ENCODE assay signal across 16 cellular contexts in the genomic region with DNA sequence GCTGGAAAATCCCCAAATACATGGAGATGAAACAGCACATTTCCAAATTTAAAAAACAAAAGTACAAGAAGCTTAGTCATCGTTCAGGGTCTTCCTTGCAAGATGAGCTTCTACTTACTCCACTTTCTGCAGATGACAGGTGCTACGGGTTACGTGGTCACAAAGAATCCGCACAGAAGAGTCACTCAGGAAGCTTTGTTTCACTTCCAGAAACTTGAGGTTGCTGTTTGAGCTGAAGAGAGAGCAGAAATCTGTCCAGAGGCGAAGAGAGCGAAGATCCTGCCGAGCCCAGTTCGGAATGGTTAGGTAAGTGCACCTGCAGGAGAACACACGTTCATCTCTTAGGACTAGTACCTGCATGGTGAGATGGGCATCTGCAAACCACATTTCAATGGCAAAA. TPM values are rescaled to one million over a fixed set of nuclear protein-coding genes. Genes with fewer than 3 reads are reported as not detected.
A peak's percentile ranks its signal among the peaks of the same experiment; 100 is the strongest.
DNase-seq lines count a peak whose midpoint lies in the region; ATAC-seq, FAIRE-seq and TF ChIP-seq lines count a peak whose summit lies in the region.
"Had no signal": no experiment of that assay in that cellular context is flagged by ENCODE, and none has a peak within 500 bp of the region (broad histone marks: within the 10 kb centered on the region; RNA-seq: fewer than 3 reads in every experiment).

No MANE protein-coding gene starts in this region.

- peaks cover 10% of the 10 kb centered on the region for H3K4me1 Mint-ChIP-seq in activated naive CD4-positive, alpha-beta T cell treated with anti-CD3 and anti-CD28 coated beads, Interleukin-2, amount 10 ng/mL, durations not matched to agents 7 days and 5 days
- peaks cover 4 to 10% of the 10 kb centered on the region in 2 donors for H3K4me1 Mint-ChIP-seq in stimulated activated naive B cell treated with anti-CD40 and anti-IgM and Interleukin-4, amounts not matched to agents 10 μg/mL and 1 μg/mL and 100 μg/mL, for 72 hours

- no peaks in the 10 kb centered on the region for H3K79me2 ChIP-seq in OCI-LY7 (ENCODE audit: insufficient read depth, low read depth, low read length)
- no peaks in the 10 kb centered on the region for H3K79me2 ChIP-seq in PC-3 (ENCODE audit: low read length)

- no peak overlapping the region for H3K4me3 Mint-ChIP-seq in activated naive CD4-positive, alpha-beta T cell treated with anti-CD3 and anti-CD28 coated beads, Interleukin-2, amount 10 ng/mL, durations not matched to agents 7 days and 5 days
- no peak overlapping the region for H3K4me3 Mint-ChIP-seq in stimulated activated naive B cell treated with anti-CD40 and anti-IgM and Interleukin-4, amounts not matched to agents 10 μg/mL and 1 μg/mL and 100 μg/mL, for 72 hours

- peaks cover 52% of the 10 kb centered on the region for H3K4me1 ChIP-seq in OCI-LY7 (ENCODE audit: insufficient read depth, low read length, poor library complexity, severe bottlenecking)
- H3K4me1 ChIP-seq in PC-3 (ENCODE audit: insufficient read depth, low read length), result no peaks in the 10 kb centered on the region
- H3K4me1 ChIP-seq in uterus, result no peaks in the 10 kb centered on the region

- no peak for TF ChIP-seq POLR2A in uterus (IDR thresholded peaks at IDR 0.05)

- peaks cover 4% of the 10 kb centered on the region for H3K9me3 Mint-ChIP-seq in activated naive CD4-positive, alpha-beta T cell treated with anti-CD3 and anti-CD28 coated beads, Interleukin-2, amount 10 ng/mL, durations not matched to agents 7 days and 5 days
- no peaks in the 10 kb centered on the region for H3K9me3 Mint-ChIP-seq in stimulated activated naive B cell treated with anti-CD40 and anti-IgM and Interleukin-4, amounts not matched to agents 10 μg/mL and 1 μg/mL and 100 μg/mL, for 72 hours

- no peaks in the 10 kb centered on the region for H3K9me2 ChIP-seq in OCI-LY7 (ENCODE audit: insufficient read depth, low read length)
- H3K9me2 ChIP-seq in PC-3 (replicated peaks; ENCODE audit: low read length), result no peaks in the 10 kb centered on the region

- intact Hi-C loops in OCI-LY7 (cut with micrococcal nuclease; ENCODE audit: unreplicated experiment), result no loop called here
- intact Hi-C loops in PC-3 (cut with micrococcal nuclease), result no loop called here
- intact Hi-C loops in uterus (cut with DNase I; ENCODE audit: low total_unique reads), result no loop called here

- no peaks in the 10 kb centered on the region for H3K36me3 ChIP-seq in OCI-LY7 (ENCODE audit: insufficient read depth, low read length)
- no peaks in the 10 kb centered on the region for H3K36me3 ChIP-seq in PC-3 (ENCODE audit: low read depth, low read length)
- H3K36me3 ChIP-seq in uterus, result no peaks in the 10 kb centered on the region

- ATAC-seq in HG02610 (IDR thresholded peaks at IDR 0.05; ENCODE audit: unreplicated experiment), result peak; percentile 38
- ATAC-seq in stimulated activated naive B cell treated with anti-CD40 and anti-IgM and Interleukin-4, amounts not matched to agents 10 μg/mL and 1 μg/mL and 100 μg/mL, for 72 hours (replicated peaks), result peak; percentile 88 to 97
- no peak for ATAC-seq in PC-3

- TF ChIP-seq CTCF in OCI-LY7 (conservative IDR thresholded peaks at IDR 0.05; ENCODE audit: low read length), result no peak
- no peak for TF ChIP-seq CTCF in PC-3 (conservative IDR thresholded peaks at IDR 0.05; ENCODE audit: low read depth, low read length)
- TF ChIP-seq CTCF in uterus (IDR thresholded peaks at IDR 0.05), result no peak
- TF ChIP-seq CTCF in D721Med (IDR thresholded peaks at IDR 0.05; ENCODE audit: insufficient read depth, missing control alignments), result no peak

- peak overlapping the region; percentile 71 for H3K27ac Mint-ChIP-seq in activated naive CD4-positive, alpha-beta T cell treated with anti-CD3 and anti-CD28 coated beads, Interleukin-2, amount 10 ng/mL, durations not matched to agents 7 days and 5 days
- H3K27ac Mint-ChIP-seq in stimulated activated naive B cell treated with anti-CD40 and anti-IgM and Interleukin-4, amounts not matched to agents 10 μg/mL and 1 μg/mL and 100 μg/mL, for 72 hours, result no peak overlapping the region

- H3K9ac ChIP-seq in PC-3 (ENCODE audit: low read length), result no peak overlapping the region

- H3K27ac ChIP-seq in OCI-LY7 (ENCODE audit: low read depth, low read length, poor library complexity, severe bottlenecking) (peak overlapping the region; percentile 55), PC-3 (ENCODE audit: low read length) (no peak overlapping the region), uterus (no peak overlapping the region)

- no peaks in the 10 kb centered on the region for H3K36me3 Mint-ChIP-seq in activated naive CD4-positive, alpha-beta T cell treated with anti-CD3 and anti-CD28 coated beads, Interleukin-2, amount 10 ng/mL, durations not matched to agents 7 days and 5 days
- H3K36me3 Mint-ChIP-seq in stimulated activated naive B cell treated with anti-CD40 and anti-IgM and Interleukin-4, amounts not matched to agents 10 μg/mL and 1 μg/mL and 100 μg/mL, for 72 hours, result no peaks in the 10 kb centered on the region

- H3K9me3 ChIP-seq in OCI-LY7 (ENCODE audit: low read length) (no peaks in the 10 kb centered on the region), PC-3 (ENCODE audit: low read length) (no peaks in the 10 kb centered on the region), uterus (no peaks in the 10 kb centered on the region)

- H3F3A ChIP-seq in PC-3 (ENCODE audit: low read length, unreplicated experiment), result no peaks in the 10 kb centered on the region

- CTCF ChIA-PET in activated naive CD4-positive, alpha-beta T cell treated with anti-CD3 and anti-CD28 coated beads, Interleukin-2, amount 10 ng/mL, durations not matched to agents 7 days and 5 days (lab: Charles Lee), result no interaction called here
- CTCF ChIA-PET in OCI-LY7 (lab: Charles Lee; ENCODE audit: unreplicated experiment) (interaction anchor here (0.5 kb wide), 1 partner anchor 56 kb away, joined by 3 read pairs; no protein-coding TSS in a partner anchor), PC-3 (lab: Charles Lee) (no interaction called here)

- H2AFZ ChIP-seq in OCI-LY7 (ENCODE audit: low read length) (no peak overlapping the region), PC-3 (ENCODE audit: low read length) (no peak overlapping the region)

- H3K4me2 ChIP-seq in OCI-LY7 (ENCODE audit: low read length), result peak overlapping the region; percentile 89
- no peak overlapping the region for H3K4me2 ChIP-seq in PC-3 (ENCODE audit: low read length)

- peak; percentile 32 for DNase-seq in activated naive CD4-positive, alpha-beta T cell treated with anti-CD3 and anti-CD28 coated beads, Interleukin-2, amount 10 ng/mL, durations not matched to agents 7 days and 5 days
- no peak for DNase-seq in activated naive CD4-positive, alpha-beta T cell (lab: John Stamatoyannopoulos, UW)
- peak; percentile 84 for DNase-seq in OCI-LY7 (ENCODE audit: low spot score)
- DNase-seq in stimulated activated naive B cell treated with anti-CD40 and anti-IgM and Interleukin-4, amounts not matched to agents 10 μg/mL and 1 μg/mL and 100 μg/mL, for 72 hours, result peak; percentile 33
- DNase-seq in PC-3, result no peak
- no peak for DNase-seq in uterus
- no peak for DNase-seq in D721Med (ENCODE audit: insufficient read length, low spot score)
- DNase-seq: activated T-cell treated with anti-CD3 and anti-CD28 coated beads for 4 hours; effector CD4-positive, alpha-beta T cell; NCI-H1105 treated with DMSO at 0.1 percent for 48 hours; NCI-H510A treated with DMSO at 0.1 percent for 48 hours; SHP77 treated with DMSO at 0.1 percent for 48 hours; stimulated activated CD4-positive, alpha-beta T cell treated with anti-CD3 and anti-CD28 coated beads, Interleukin-15, amount 100 ng/mL, for 24 hours had no signal

- POLR2A ChIA-PET in OCI-LY7 (lab: Charles Lee) (interaction anchor here (0.7 kb wide), 1 partner anchor 21 kb away, joined by 4 read pairs; no protein-coding TSS in a partner anchor), PC-3 (lab: Charles Lee; ENCODE audit: unreplicated experiment) (no interaction called here)

- H3K27me3 ChIP-seq in PC-3 (ENCODE audit: low read length), result peaks cover 75% of the 10 kb centered on the region
- no peaks in the 10 kb centered on the region for H3K27me3 ChIP-seq in uterus

- H4K20me1 ChIP-seq in OCI-LY7 (ENCODE audit: insufficient read depth, low read length), result no peaks in the 10 kb centered on the region
- H4K20me1 ChIP-seq in PC-3 (ENCODE audit: low read length), result no peaks in the 10 kb centered on the region

- FAIRE-seq in D721Med (lab: Jason Lieb, UNC), result no peak

- H3K4me3 ChIP-seq in OCI-LY7 (ENCODE audit: low read depth, low read length, poor library complexity, severe bottlenecking) (peak overlapping the region; percentile 61), PC-3 (ENCODE audit: low read length) (no peak overlapping the region), uterus (no peak overlapping the region)

- BruUV-seq in OCI-LY7 (replicated peaks; lab: Mats Ljungman, UMichigan) (no TSS peak), PC-3 (replicated peaks; lab: Mats Ljungman, UMichigan) (no TSS peak)

- peaks cover 37% of the 10 kb centered on the region for H3K27me3 Mint-ChIP-seq in activated naive CD4-positive, alpha-beta T cell treated with anti-CD3 and anti-CD28 coated beads, Interleukin-2, amount 10 ng/mL, durations not matched to agents 7 days and 5 days
- H3K27me3 Mint-ChIP-seq in stimulated activated naive B cell treated with anti-CD40 and anti-IgM and Interleukin-4, amounts not matched to agents 10 μg/mL and 1 μg/mL and 100 μg/mL, for 72 hours, result peaks cover 24 to 51% of the 10 kb centered on the region in 2 donors

RNA-seq across cellular contexts. Expression of gene NLRP7, which starts 9.4 kb away (rescaled TPM):
- 0.41 and 0.69 TPM in 2 replicates for total RNA-seq in OCI-LY7 (2014; rRNA removed; shearing (Covaris generic))
- total RNA-seq in OCI-LY7 (2022), result 5.6 and 8.8 TPM in 2 replicates
- not detected in 2 replicates for total RNA-seq in PC-3 (2014; rRNA removed)
- 1 to 10 TPM in 1 of 4 donors, not detected in 3; 1.4 TPM for total RNA-seq in uterus
- total RNA-seq: posterior vena cava, ureter had no signal

RNA-seq across cellular contexts. Expression of gene NLRP2, which starts 28.2 kb away (rescaled TPM):
- not detected in 2 replicates for total RNA-seq in OCI-LY7 (2014; rRNA removed; shearing (Covaris generic))
- total RNA-seq in OCI-LY7 (2022), result not detected in 2 replicates
- total RNA-seq in PC-3 (2014; rRNA removed), result not detected in 2 replicates
- total RNA-seq in uterus, result 1 to 10 TPM in 2 of 4 donors, not detected in 2; 1.2 to 8.4 TPM

RNA-seq across cellular contexts. Expression of gene NCR1, which starts 32.0 kb away (rescaled TPM):
- total RNA-seq in OCI-LY7 (2014; rRNA removed; shearing (Covaris generic)), result not detected in 2 replicates
- total RNA-seq in OCI-LY7 (2022) (not detected in 2 replicates), PC-3 (2014; rRNA removed) (not detected in 2 replicates), uterus (1 to 10 TPM in 1 of 4 donors, not detected in 3; 1.1 TPM)
- total RNA-seq: ureter had no signal

Comparison
In these comparisons a context has a peak if more than half of its experiments do, and no peak if none do; other contexts are left out.
1. DNase-seq: peak in activated naive CD4-positive, alpha-beta T cell treated with anti-CD3 and anti-CD28 coated beads, Interleukin-2, amount 10 ng/mL, durations not matched to agents 7 days and 5 days (single experiment), OCI-LY7 (single experiment) and stimulated activated naive B cell treated with anti-CD40 and anti-IgM and Interleukin-4, amounts not matched to agents 10 μg/mL and 1 μg/mL and 100 μg/mL, for 72 hours (single experiment); none in activated naive CD4-positive, alpha-beta T cell (0 of 4), PC-3 (single experiment), uterus (0 of 2) and D721Med (single experiment).